In genomic region chr10:7428673-7429350, GRCh38 we compare ENCODE assay signal across 1 cellular context.
TF ChIP-seq lines count a peak whose summit lies in the region.

No MANE protein-coding gene starts in this region.

TF ChIP-seq in GM23338, 12 proteins besides CTCF, POLR2A, EP300 and RAD21 (continued from another document):
- TF ChIP-seq REST (IDR thresholded peaks at IDR 0.05; ENCODE audit: unreplicated experiment) (no peak), JUNB (IDR thresholded peaks at IDR 0.05; ENCODE audit: unreplicated experiment) (no peak)
